ENCODE assay signal across 1 cellular context in genomic region chr15:78938608-78939488, GRCh38.
A peak's percentile ranks its signal among the peaks of the same experiment; 100 is the strongest.
TF ChIP-seq lines count a peak whose summit lies in the region.

No MANE protein-coding gene starts in this region.

TF ChIP-seq in GM12878, 131 proteins besides CTCF, POLR2A, EP300 and RAD21 (continued from another document and continues in another):
- peak; percentile 21 for TF ChIP-seq BCL3 (IDR thresholded peaks at IDR 0.05; ENCODE audit: borderline replicate concordance, insufficient read depth, low read depth, low read length, poor library complexity, severe bottlenecking)
- peak; percentile 42 for TF ChIP-seq GATAD2B (conservative IDR thresholded peaks at IDR 0.05; ENCODE audit: low read depth)
- no peak for TF ChIP-seq RB1 (IDR thresholded peaks at IDR 0.05; ENCODE audit: borderline replicate concordance)
- TF ChIP-seq REST (IDR thresholded peaks at IDR 0.05; ENCODE audit: low read depth, low read length) = no peak
- TF ChIP-seq ATF7 (IDR thresholded peaks at IDR 0.05; ENCODE audit: low read depth) = peak; percentile 64
- TF ChIP-seq BHLHE40 (IDR thresholded peaks at IDR 0.05; ENCODE audit: borderline replicate concordance in 1 of 2, low read depth in 2 of 2, low read length in 1 of 2) = peak; percentile 21 to 55; a peak in 2 of 4 replicates
- no peak for TF ChIP-seq NFYA (IDR thresholded peaks at IDR 0.05; ENCODE audit: borderline replicate concordance, low read depth, low read length)
- TF ChIP-seq CHD4 (IDR thresholded peaks at IDR 0.05) = no peak
- peak; percentile 4; the same call in 1 of the 2 replicates for TF ChIP-seq SMC3 (IDR thresholded peaks at IDR 0.05; ENCODE audit: borderline replicate concordance, low read length)
- no peak for TF ChIP-seq PKNOX1 (IDR thresholded peaks at IDR 0.05)
- peak; percentile 78 for TF ChIP-seq MTA2 (IDR thresholded peaks at IDR 0.05; ENCODE audit: low read depth)
- no peak for TF ChIP-seq CUX1 (IDR thresholded peaks at IDR 0.05; ENCODE audit: insufficient replicate concordance, low read depth, low read length)
- TF ChIP-seq PRDM15 (CRISPR knock-in tag; IDR thresholded peaks at IDR 0.05) = no peak
- TF ChIP-seq CEBPB (IDR thresholded peaks at IDR 0.05; ENCODE audit: borderline replicate concordance in 1 of 2, low read depth in 2 of 2, low read length in 2 of 2) = peak in 1 of 2 experiments; percentile 41; a peak in 1 of 4 replicates
- no peak for TF ChIP-seq HSF1 (IDR thresholded peaks at IDR 0.05; ENCODE audit: low read depth, low read length)
- TF ChIP-seq DPF2 (IDR thresholded peaks at IDR 0.05) = peak; percentile 94
- peak; percentile 56 for TF ChIP-seq E4F1 (IDR thresholded peaks at IDR 0.05; ENCODE audit: borderline replicate concordance, partially characterized antibody)
- peak; percentile 68 for TF ChIP-seq NR2C1 (IDR thresholded peaks at IDR 0.05)
- peak; percentile 87; the same call in 1 of the 2 replicates for TF ChIP-seq SMARCA5 (IDR thresholded peaks at IDR 0.05)
- TF ChIP-seq TARDBP (IDR thresholded peaks at IDR 0.05; ENCODE audit: borderline replicate concordance) = no peak
- 0 out of 2 replicates have a peak, but pooled peaks have one; percentile 66 for TF ChIP-seq MTA3 (IDR thresholded peaks at IDR 0.05; ENCODE audit: borderline replicate concordance, low read length)
- 0 out of 2 replicates have a peak, but pooled peaks have one; percentile 6 for TF ChIP-seq CREM (IDR thresholded peaks at IDR 0.05; ENCODE audit: low read depth)
- TF ChIP-seq IRF4 (IDR thresholded peaks at IDR 0.05; ENCODE audit: low read depth, low read length) = no peak
- no peak for TF ChIP-seq MAX (IDR thresholded peaks at IDR 0.05; ENCODE audit: low read depth, low read length)
- TF ChIP-seq IKZF1 (conservative IDR thresholded peaks at IDR 0.05) = peak; percentile 98
- TF ChIP-seq TCF3 (IDR thresholded peaks at IDR 0.05; ENCODE audit: borderline replicate concordance, insufficient read depth, low read depth, low read length) = no peak
- peak; percentile 50 for TF ChIP-seq BMI1 (IDR thresholded peaks at IDR 0.05; ENCODE audit: borderline replicate concordance)
- TF ChIP-seq STAT3 (IDR thresholded peaks at IDR 0.05; ENCODE audit: low read depth, low read length) = 0 out of 2 replicates have a peak, but pooled peaks have one; percentile 14
- peak; percentile 23; the same call in 1 of the 2 replicates for TF ChIP-seq ZBTB40 (IDR thresholded peaks at IDR 0.05; ENCODE audit: borderline replicate concordance)
- no peak for TF ChIP-seq YY1 (IDR thresholded peaks at IDR 0.05; ENCODE audit: low read depth, low read length)
